Comparison of ENCODE assay signal across 1 cellular context in the genomic region with DNA sequence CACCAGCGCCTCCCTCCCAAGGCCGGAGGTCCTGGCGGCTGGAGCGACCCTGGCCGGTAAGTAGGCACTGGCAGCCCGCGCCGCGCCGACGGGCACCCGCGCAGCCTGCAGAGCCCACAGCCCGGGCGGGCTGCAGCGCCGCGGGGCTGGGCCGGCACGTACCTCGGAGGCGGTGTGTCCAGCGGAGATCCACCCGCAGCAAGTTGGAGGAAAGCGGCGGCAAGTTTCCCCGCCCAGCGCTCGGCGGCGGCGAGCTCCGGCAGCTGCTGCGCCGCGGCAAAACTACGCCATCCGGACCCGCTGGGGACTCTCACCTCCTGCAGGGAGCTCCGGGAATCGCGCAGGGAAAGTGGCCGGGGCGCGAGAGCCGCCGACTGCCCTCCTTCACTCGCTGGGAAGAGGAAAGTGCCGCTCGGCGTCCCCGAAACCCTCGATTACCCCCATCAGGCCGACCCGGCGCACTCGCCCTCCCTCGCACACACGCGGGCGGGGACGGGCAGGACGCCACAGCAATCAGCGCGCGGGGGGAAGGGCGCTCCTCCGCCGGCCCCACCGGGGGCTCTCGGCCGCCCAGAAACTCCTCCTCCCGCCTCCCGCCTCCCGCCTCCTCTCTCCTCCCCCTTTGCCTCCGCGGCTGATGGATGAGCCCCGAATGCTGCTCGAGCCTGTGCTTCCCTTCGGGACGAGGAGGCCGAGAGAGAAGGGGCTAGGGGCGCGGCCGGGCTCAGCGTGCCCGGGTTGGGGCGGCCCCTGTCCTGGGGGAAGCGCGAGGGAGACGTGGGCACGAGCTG.
A peak's percentile ranks its signal among the peaks of the same experiment; 100 is the strongest.
TF ChIP-seq lines count a peak whose summit lies in the region.

A gene (minus strand): TSS at position 436 of the 791 bp plus-strand sequence. CDS start 24,620 bp downstream, outside the sequence.

TF ChIP-seq in HepG2, 621 proteins besides CTCF, POLR2A, EP300 and RAD21 (continued from another document and continues in another):
- TF ChIP-seq, protein P1, sequence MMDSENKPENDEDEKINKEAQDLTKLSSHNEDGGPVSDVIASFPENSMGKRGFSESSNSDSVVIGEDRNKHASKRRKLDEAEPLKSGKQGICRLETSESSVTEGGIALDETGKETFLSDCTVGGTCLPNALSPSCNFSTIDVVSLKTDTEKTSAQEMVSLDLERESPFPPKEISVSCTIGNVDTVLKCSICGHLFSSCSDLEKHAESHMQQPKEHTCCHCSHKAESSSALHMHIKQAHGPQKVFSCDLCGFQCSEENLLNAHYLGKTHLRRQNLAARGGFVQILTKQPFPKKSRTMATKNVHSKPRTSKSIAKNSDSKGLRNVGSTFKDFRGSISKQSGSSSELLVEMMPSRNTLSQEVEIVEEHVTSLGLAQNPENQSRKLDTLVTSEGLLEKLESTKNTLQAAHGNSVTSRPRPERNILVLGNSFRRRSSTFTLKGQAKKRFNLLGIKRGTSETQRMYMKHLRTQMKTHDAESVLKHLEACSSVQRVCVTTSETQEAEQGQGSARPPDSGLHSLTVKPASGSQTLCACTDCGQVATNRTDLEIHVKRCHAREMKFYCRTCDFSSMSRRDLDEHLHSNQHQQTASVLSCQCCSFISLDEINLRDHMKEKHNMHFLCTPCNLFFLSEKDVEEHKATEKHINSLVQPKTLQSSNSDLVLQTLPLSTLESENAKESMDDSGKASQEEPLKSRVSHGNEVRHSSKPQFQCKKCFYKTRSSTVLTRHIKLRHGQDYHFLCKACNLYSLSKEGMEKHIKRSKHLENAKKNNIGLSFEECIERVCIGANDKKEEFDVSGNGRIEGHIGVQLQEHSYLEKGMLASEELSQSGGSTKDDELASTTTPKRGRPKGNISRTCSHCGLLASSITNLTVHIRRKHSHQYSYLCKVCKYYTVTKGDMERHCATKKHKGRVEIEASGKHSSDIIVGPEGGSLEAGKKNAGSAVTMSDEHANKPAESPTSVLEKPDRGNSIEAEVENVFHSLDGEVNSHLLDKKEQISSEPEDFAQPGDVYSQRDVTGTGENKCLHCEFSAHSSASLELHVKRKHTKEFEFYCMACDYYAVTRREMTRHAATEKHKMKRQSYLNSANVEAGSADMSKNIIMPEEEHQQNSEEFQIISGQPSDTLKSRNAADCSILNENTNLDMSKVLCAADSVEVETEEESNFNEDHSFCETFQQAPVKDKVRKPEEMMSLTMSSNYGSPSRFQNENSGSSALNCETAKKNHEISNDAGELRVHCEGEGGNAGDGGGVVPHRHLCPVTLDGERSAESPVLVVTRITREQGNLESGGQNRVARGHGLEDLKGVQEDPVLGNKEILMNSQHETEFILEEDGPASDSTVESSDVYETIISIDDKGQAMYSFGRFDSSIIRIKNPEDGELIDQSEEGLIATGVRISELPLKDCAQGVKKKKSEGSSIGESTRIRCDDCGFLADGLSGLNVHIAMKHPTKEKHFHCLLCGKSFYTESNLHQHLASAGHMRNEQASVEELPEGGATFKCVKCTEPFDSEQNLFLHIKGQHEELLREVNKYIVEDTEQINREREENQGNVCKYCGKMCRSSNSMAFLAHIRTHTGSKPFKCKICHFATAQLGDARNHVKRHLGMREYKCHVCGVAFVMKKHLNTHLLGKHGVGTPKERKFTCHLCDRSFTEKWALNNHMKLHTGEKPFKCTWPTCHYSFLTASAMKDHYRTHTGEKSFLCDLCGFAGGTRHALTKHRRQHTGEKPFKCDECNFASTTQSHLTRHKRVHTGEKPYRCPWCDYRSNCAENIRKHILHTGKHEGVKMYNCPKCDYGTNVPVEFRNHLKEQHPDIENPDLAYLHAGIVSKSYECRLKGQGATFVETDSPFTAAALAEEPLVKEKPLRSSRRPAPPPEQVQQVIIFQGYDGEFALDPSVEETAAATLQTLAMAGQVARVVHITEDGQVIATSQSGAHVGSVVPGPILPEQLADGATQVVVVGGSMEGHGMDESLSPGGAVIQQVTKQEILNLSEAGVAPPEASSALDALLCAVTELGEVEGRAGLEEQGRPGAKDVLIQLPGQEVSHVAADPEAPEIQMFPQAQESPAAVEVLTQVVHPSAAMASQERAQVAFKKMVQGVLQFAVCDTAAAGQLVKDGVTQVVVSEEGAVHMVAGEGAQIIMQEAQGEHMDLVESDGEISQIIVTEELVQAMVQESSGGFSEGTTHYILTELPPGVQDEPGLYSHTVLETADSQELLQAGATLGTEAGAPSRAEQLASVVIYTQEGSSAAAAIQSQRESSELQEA (CRISPR knock-in tag; IDR thresholded peaks at IDR 0.05; ENCODE audit: not compliant biosample characterization) = peak; percentile 39
- TF ChIP-seq AKAP8 (CRISPR knock-in tag; IDR thresholded peaks at IDR 0.05) (no peak; the same call in 1 of the 2 replicates), CBX2 (IDR thresholded peaks at IDR 0.05; ENCODE audit: low read depth, low read length) (no peak), CBX2 (CRISPR knock-in tag; IDR thresholded peaks at IDR 0.05; ENCODE audit: low read depth) (no peak), GATA4 (IDR thresholded peaks at IDR 0.05; ENCODE audit: borderline replicate concordance, low read depth) (no peak; the same call in 1 of the 2 replicates), SMAD3 (CRISPR knock-in tag; IDR thresholded peaks at IDR 0.05) (no peak; the same call in 1 of the 2 replicates), ZFP36 (IDR thresholded peaks at IDR 0.05; ENCODE audit: borderline replicate concordance, low read depth, low read length, partially characterized antibody) (no peak), ZNF768 (CRISPR knock-in tag; IDR thresholded peaks at IDR 0.05) (peak; percentile 37; the same call in 1 of the 2 replicates), TCF12 (IDR thresholded peaks at IDR 0.05) (no peak), TCF12 (CRISPR knock-in tag; IDR thresholded peaks at IDR 0.05) (no peak), ZNF678 (CRISPR knock-in tag; IDR thresholded peaks at IDR 0.05) (no peak; the same call in 1 of the 2 replicates), ZFP1 (CRISPR knock-in tag; IDR thresholded peaks at IDR 0.05) (no peak), EZH2 (conservative IDR thresholded peaks at IDR 0.05; ENCODE audit: low read depth, low read length) (no peak), ZZZ3 (CRISPR knock-in tag; IDR thresholded peaks at IDR 0.05; ENCODE audit: borderline replicate concordance) (no peak), MXD4 (CRISPR knock-in tag; IDR thresholded peaks at IDR 0.05) (peak; percentile 64), ELF3 (CRISPR knock-in tag; IDR thresholded peaks at IDR 0.05) (peak; percentile 59; the same call in 1 of the 2 replicates), ZNF501 (CRISPR knock-in tag; IDR thresholded peaks at IDR 0.05) (no peak; the same call in 1 of the 2 replicates), ZNF317 (CRISPR knock-in tag; IDR thresholded peaks at IDR 0.05) (peak; percentile 53; the same call in 1 of the 2 replicates), FOXP1 (IDR thresholded peaks at IDR 0.05) (no peak), FOXP1 (CRISPR knock-in tag; IDR thresholded peaks at IDR 0.05) (no peak), REL (CRISPR knock-in tag; conservative IDR thresholded peaks at IDR 0.05) (peak; percentile 89), NCOA1 (CRISPR knock-in tag; IDR thresholded peaks at IDR 0.05) (0 out of 2 replicates have a peak, but pooled peaks have one; percentile 36), ZNF232 (CRISPR knock-in tag; IDR thresholded peaks at IDR 0.05; ENCODE audit: borderline replicate concordance) (peak; percentile 67; the same call in 1 of the 2 replicates), MIXL1 (CRISPR knock-in tag; IDR thresholded peaks at IDR 0.05) (peak; percentile 60; the same call in 1 of the 2 replicates), ZSCAN29 (CRISPR knock-in tag; conservative IDR thresholded peaks at IDR 0.05) (0 out of 2 replicates have a peak, but pooled peaks have one; percentile 37), MIER3 (CRISPR knock-in tag; IDR thresholded peaks at IDR 0.05; ENCODE audit: borderline replicate concordance) (no peak), THYN1 (CRISPR knock-in tag; IDR thresholded peaks at IDR 0.05; ENCODE audit: borderline replicate concordance, low read depth) (0 out of 2 replicates have a peak, but pooled peaks have one; percentile 71), CEBPB (IDR thresholded peaks at IDR 0.05; ENCODE audit: borderline replicate concordance, low read depth, low read length) (no peak), HNRNPL (IDR thresholded peaks at IDR 0.05; ENCODE audit: low read depth, low read length) (peak; percentile 68), ZSCAN25 (CRISPR knock-in tag; IDR thresholded peaks at IDR 0.05) (no peak; the same call in 1 of the 2 replicates), FOXM1 (CRISPR knock-in tag; IDR thresholded peaks at IDR 0.05) (no peak), RAD51 (IDR thresholded peaks at IDR 0.05; ENCODE audit: borderline replicate concordance) (no peak), ZNF672 (CRISPR knock-in tag; IDR thresholded peaks at IDR 0.05) (peak; percentile 65; the same call in 1 of the 2 replicates), HOXA3 (CRISPR knock-in tag; IDR thresholded peaks at IDR 0.05) (peak; percentile 74), AHR (CRISPR knock-in tag; IDR thresholded peaks at IDR 0.05) (no peak), HMGA1 (CRISPR knock-in tag; conservative IDR thresholded peaks at IDR 0.05) (no peak), CBX1 (IDR thresholded peaks at IDR 0.05; ENCODE audit: low read depth) (peak; percentile 42), HOXA9 (CRISPR knock-in tag; IDR thresholded peaks at IDR 0.05; ENCODE audit: borderline replicate concordance) (peak; percentile 82; the same call in 1 of the 2 replicates), HES4 (CRISPR knock-in tag; IDR thresholded peaks at IDR 0.05; ENCODE audit: borderline replicate concordance) (peak; percentile 7; the same call in 1 of the 2 replicates), ZSCAN12 (CRISPR knock-in tag; IDR thresholded peaks at IDR 0.05) (no peak), YY1 (IDR thresholded peaks at IDR 0.05; ENCODE audit: insufficient read depth, insufficient replicate concordance, low read depth, low read length) (peak; percentile 74), POGZ (CRISPR knock-in tag; IDR thresholded peaks at IDR 0.05) (peak; percentile 68)
- TF ChIP-seq, protein P2, sequence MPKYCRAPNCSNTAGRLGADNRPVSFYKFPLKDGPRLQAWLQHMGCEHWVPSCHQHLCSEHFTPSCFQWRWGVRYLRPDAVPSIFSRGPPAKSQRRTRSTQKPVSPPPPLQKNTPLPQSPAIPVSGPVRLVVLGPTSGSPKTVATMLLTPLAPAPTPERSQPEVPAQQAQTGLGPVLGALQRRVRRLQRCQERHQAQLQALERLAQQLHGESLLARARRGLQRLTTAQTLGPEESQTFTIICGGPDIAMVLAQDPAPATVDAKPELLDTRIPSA (CRISPR knock-in tag; IDR thresholded peaks at IDR 0.05; ENCODE audit: borderline replicate concordance) = no peak
- TF ChIP-seq, protein P3, sequence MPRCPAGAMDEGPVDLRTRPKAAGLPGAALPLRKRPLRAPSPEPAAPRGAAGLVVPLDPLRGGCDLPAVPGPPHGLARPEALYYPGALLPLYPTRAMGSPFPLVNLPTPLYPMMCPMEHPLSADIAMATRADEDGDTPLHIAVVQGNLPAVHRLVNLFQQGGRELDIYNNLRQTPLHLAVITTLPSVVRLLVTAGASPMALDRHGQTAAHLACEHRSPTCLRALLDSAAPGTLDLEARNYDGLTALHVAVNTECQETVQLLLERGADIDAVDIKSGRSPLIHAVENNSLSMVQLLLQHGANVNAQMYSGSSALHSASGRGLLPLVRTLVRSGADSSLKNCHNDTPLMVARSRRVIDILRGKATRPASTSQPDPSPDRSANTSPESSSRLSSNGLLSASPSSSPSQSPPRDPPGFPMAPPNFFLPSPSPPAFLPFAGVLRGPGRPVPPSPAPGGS (CRISPR knock-in tag; IDR thresholded peaks at IDR 0.05) = peak; percentile 70; the same call in 1 of the 2 replicates
- TF ChIP-seq, protein P4, sequence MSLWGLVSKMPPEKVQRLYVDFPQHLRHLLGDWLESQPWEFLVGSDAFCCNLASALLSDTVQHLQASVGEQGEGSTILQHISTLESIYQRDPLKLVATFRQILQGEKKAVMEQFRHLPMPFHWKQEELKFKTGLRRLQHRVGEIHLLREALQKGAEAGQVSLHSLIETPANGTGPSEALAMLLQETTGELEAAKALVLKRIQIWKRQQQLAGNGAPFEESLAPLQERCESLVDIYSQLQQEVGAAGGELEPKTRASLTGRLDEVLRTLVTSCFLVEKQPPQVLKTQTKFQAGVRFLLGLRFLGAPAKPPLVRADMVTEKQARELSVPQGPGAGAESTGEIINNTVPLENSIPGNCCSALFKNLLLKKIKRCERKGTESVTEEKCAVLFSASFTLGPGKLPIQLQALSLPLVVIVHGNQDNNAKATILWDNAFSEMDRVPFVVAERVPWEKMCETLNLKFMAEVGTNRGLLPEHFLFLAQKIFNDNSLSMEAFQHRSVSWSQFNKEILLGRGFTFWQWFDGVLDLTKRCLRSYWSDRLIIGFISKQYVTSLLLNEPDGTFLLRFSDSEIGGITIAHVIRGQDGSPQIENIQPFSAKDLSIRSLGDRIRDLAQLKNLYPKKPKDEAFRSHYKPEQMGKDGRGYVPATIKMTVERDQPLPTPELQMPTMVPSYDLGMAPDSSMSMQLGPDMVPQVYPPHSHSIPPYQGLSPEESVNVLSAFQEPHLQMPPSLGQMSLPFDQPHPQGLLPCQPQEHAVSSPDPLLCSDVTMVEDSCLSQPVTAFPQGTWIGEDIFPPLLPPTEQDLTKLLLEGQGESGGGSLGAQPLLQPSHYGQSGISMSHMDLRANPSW (CRISPR knock-in tag; IDR thresholded peaks at IDR 0.05; ENCODE audit: borderline replicate concordance) = no peak
- TF ChIP-seq, protein P5, sequence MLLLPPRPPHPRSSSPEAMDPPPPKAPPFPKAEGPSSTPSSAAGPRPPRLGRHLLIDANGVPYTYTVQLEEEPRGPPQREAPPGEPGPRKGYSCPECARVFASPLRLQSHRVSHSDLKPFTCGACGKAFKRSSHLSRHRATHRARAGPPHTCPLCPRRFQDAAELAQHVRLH (CRISPR knock-in tag; IDR thresholded peaks at IDR 0.05; ENCODE audit: borderline replicate concordance, low read depth) = no peak; the same call in 1 of the 2 replicates
- TF ChIP-seq, protein P6, sequence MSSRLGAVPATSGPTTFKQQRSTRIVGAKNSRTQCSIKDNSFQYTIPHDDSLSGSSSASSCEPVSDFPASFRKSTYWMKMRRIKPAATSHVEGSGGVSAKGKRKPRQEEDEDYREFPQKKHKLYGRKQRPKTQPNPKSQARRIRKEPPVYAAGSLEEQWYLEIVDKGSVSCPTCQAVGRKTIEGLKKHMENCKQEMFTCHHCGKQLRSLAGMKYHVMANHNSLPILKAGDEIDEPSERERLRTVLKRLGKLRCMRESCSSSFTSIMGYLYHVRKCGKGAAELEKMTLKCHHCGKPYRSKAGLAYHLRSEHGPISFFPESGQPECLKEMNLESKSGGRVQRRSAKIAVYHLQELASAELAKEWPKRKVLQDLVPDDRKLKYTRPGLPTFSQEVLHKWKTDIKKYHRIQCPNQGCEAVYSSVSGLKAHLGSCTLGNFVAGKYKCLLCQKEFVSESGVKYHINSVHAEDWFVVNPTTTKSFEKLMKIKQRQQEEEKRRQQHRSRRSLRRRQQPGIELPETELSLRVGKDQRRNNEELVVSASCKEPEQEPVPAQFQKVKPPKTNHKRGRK (CRISPR knock-in tag; IDR thresholded peaks at IDR 0.05) = no peak
- TF ChIP-seq, protein P7, sequence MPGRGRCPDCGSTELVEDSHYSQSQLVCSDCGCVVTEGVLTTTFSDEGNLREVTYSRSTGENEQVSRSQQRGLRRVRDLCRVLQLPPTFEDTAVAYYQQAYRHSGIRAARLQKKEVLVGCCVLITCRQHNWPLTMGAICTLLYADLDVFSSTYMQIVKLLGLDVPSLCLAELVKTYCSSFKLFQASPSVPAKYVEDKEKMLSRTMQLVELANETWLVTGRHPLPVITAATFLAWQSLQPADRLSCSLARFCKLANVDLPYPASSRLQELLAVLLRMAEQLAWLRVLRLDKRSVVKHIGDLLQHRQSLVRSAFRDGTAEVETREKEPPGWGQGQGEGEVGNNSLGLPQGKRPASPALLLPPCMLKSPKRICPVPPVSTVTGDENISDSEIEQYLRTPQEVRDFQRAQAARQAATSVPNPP (CRISPR knock-in tag; IDR thresholded peaks at IDR 0.05) = no peak
- TF ChIP-seq, protein P8, sequence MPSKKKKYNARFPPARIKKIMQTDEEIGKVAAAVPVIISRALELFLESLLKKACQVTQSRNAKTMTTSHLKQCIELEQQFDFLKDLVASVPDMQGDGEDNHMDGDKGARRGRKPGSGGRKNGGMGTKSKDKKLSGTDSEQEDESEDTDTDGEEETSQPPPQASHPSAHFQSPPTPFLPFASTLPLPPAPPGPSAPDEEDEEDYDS (CRISPR knock-in tag; IDR thresholded peaks at IDR 0.05) = peak; percentile 91
